ENCODE assay signal across 23 cellular contexts in genomic region chr5:18533137-18533536, GRCh38.
"Had no signal": no experiment of that assay in that cellular context is flagged by ENCODE, and none has a peak within 500 bp of the region (broad histone marks: within the 10 kb centered on the region; RNA-seq: fewer than 3 reads in every experiment).

No MANE protein-coding gene starts in this region.

- H3K4me3 ChIP-seq: esophagus squamous epithelium, lower lobe of right lung, ovary, psoas muscle, sigmoid colon, stomach, thyroid gland had no signal

- H3K4me3 Mint-ChIP-seq: effector memory CD8-positive, alpha-beta T cell; naive thymus-derived CD8-positive, alpha-beta T cell; nephron progenitor cell; stimulated activated naive B cell treated with anti-CD40 and anti-IgM and Interleukin-4, amounts not matched to agents 10 μg/mL and 1 μg/mL and 100 μg/mL, for 72 hours had no signal

- H3K9me3 Mint-ChIP-seq: nephron progenitor cell had no signal

- H3K27ac ChIP-seq: esophagus squamous epithelium, lower lobe of right lung, ovary, psoas muscle, sigmoid colon, stomach, thyroid gland had no signal

- ATAC-seq: effector memory CD8-positive, alpha-beta T cell; left ventricle myocardium superior; naive thymus-derived CD8-positive, alpha-beta T cell; psoas muscle; stimulated activated naive B cell treated with anti-CD40 and anti-IgM and Interleukin-4, amounts not matched to agents 10 μg/mL and 1 μg/mL and 100 μg/mL, for 72 hours had no signal

- H3K27ac Mint-ChIP-seq: effector memory CD8-positive, alpha-beta T cell; naive thymus-derived CD8-positive, alpha-beta T cell; nephron progenitor cell; stimulated activated naive B cell treated with anti-CD40 and anti-IgM and Interleukin-4, amounts not matched to agents 10 μg/mL and 1 μg/mL and 100 μg/mL, for 72 hours had no signal

- H3K9me3 ChIP-seq: esophagus squamous epithelium, ovary, psoas muscle, sigmoid colon, thyroid gland had no signal

- H3K4me1 Mint-ChIP-seq: naive thymus-derived CD8-positive, alpha-beta T cell; nephron progenitor cell; stimulated activated naive B cell treated with anti-CD40 and anti-IgM and Interleukin-4, amounts not matched to agents 10 μg/mL and 1 μg/mL and 100 μg/mL, for 72 hours had no signal

- H3K4me1 ChIP-seq: esophagus squamous epithelium, lower lobe of right lung, psoas muscle, sigmoid colon, stomach, thyroid gland had no signal

- DNase-seq: cortex of kidney; effector memory CD8-positive, alpha-beta T cell; erythroblast; esophagus squamous epithelium; foreskin melanocyte; glutamatergic neuron; hypothalamus; left ventricle myocardium superior; lower lobe of right lung; naive thymus-derived CD8-positive, alpha-beta T cell; nephron progenitor cell; occipital lobe; ovary; posterior cingulate gyrus; psoas muscle; sigmoid colon; stimulated activated CD4-positive, alpha-beta T cell treated with anti-CD3 and anti-CD28 coated beads, Interleukin-4, amount 100 ng/mL, for 4 hours; stimulated activated naive B cell treated with anti-CD40 and anti-IgM and Interleukin-4, amounts not matched to agents 10 μg/mL and 1 μg/mL and 100 μg/mL, for 72 hours; stomach; thyroid gland; trophoblast cell had no signal

- H3K27me3 ChIP-seq: esophagus squamous epithelium, ovary, sigmoid colon, stomach, thyroid gland had no signal

- FAIRE-seq: endometrium, keratinocyte had no signal

- H3K36me3 Mint-ChIP-seq: naive thymus-derived CD8-positive, alpha-beta T cell; stimulated activated naive B cell treated with anti-CD40 and anti-IgM and Interleukin-4, amounts not matched to agents 10 μg/mL and 1 μg/mL and 100 μg/mL, for 72 hours had no signal

- H3K36me3 ChIP-seq: esophagus squamous epithelium, lower lobe of right lung, ovary, sigmoid colon, stomach, thyroid gland had no signal

- H3K27me3 Mint-ChIP-seq: effector memory CD8-positive, alpha-beta T cell; naive thymus-derived CD8-positive, alpha-beta T cell; stimulated activated naive B cell treated with anti-CD40 and anti-IgM and Interleukin-4, amounts not matched to agents 10 μg/mL and 1 μg/mL and 100 μg/mL, for 72 hours had no signal
